ENCODE assay signal across 10 cellular contexts in the genomic region with DNA sequence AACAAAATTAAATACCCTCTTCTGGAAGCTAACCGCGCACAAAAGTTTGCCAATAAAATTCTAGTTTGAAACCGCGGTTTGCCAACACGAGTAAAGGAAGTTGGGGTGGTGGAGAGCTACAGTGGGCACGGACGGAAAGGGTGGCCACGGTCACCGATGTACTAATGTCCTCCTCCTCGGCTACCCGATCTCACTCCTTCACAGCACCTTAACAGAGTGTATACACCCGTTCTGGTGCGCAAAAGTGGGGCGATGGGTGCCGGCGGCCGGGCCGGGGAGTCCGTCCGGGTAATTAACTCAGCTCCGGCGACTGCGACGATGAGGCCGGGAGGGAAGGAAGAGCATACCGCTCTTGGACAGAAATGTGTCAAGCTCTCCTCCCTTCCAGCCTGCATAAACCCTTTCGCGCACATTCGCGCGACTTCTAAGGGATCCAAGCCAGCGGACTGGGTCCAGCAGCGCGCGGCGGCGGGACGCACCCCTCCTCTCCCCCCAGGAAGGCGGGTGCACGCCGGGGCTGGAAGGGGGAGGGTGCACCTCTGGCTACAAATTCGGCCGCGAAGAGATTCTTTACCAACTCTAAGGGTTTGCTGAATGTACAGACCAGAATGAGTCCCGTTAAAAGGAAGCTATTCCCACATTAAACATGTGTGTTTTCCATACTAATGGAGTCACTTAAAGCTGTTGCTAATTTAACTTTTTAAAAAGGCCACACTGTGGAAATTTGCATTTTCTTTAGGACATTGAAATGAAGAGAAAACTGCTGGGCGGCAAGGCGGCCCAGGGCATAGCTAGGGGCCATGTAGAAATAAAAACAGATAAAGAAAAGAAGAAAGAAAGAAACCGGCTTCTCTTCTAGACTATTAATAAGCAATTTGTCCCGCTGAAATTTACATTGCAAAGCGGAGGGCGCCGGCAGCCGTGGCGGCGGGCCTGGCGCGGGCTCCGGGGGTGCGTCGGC. TPM values are rescaled to one million over a fixed set of nuclear protein-coding genes. Genes with fewer than 3 reads are reported as not detected.
DNase-seq lines count a peak whose midpoint lies in the region; ATAC-seq and TF ChIP-seq lines count a peak whose summit lies in the region.
"Had no signal": no experiment of that assay in that cellular context is flagged by ENCODE, and none has a peak within 500 bp of the region (broad histone marks: within the 10 kb centered on the region; RNA-seq: fewer than 3 reads in every experiment).

No MANE protein-coding gene starts in this region.

- H3K4me3 Mint-ChIP-seq in Caco-2 (ENCODE audit: unreplicated experiment) (peak overlapping the region; percentile 52), osteocyte (ENCODE audit: unreplicated experiment) (peak overlapping the region; percentile 57)

- DNase-seq in Caco-2 = no peak
- DNase-seq in coronary artery (ENCODE audit: low spot score) = peak; percentile 70
- DNase-seq in osteocyte (ENCODE audit: extremely low spot score, unreplicated experiment) = no peak
- DNase-seq in activated CD4-positive, CD25-positive, alpha-beta regulatory T cell treated with anti-CD3 and anti-CD28 coated beads, Interleukin-2, amount 50 U/mL, for 72 hours = no peak
- no peak for DNase-seq in left lobe of liver (ENCODE audit: low spot score)
- DNase-seq in COLO829 (ENCODE audit: low spot score) = no peak
- DNase-seq: islet precursor cell had no signal

- H3K4me3 ChIP-seq in Caco-2 (ENCODE audit: low read depth, low read length) (peak overlapping the region; percentile 52), HUES6 (ENCODE audit: low read depth, low read length) (peak overlapping the region; percentile 50), coronary artery (peak overlapping the region; percentile 71)

- H3K27me3 Mint-ChIP-seq in Caco-2 (ENCODE audit: insufficient read depth, unreplicated experiment) (peaks cover 22% of the 10 kb centered on the region), osteocyte (ENCODE audit: unreplicated experiment) (peaks cover 74% of the 10 kb centered on the region)

- TF ChIP-seq CTCF in Caco-2 (IDR thresholded peaks at IDR 0.05; ENCODE audit: insufficient read depth in 1 of 2, low read depth in 1 of 2, low read length in 1 of 2, severe bottlenecking in 1 of 2, unreplicated experiment in 1 of 2) (no peak), coronary artery (IDR thresholded peaks at IDR 0.05) (no peak), osteocyte (IDR thresholded peaks at IDR 0.05) (no peak)

- H3K36me3 Mint-ChIP-seq in Caco-2 (ENCODE audit: insufficient read depth, unreplicated experiment) = no peaks in the 10 kb centered on the region
- H3K36me3 Mint-ChIP-seq in osteocyte (ENCODE audit: unreplicated experiment) = no peaks in the 10 kb centered on the region

- no peak overlapping the region for H3K27ac Mint-ChIP-seq in Caco-2 (ENCODE audit: unreplicated experiment)
- H3K27ac Mint-ChIP-seq in osteocyte (ENCODE audit: unreplicated experiment) = no peak overlapping the region

- H3K9me3 Mint-ChIP-seq in Caco-2 (ENCODE audit: unreplicated experiment) (no peaks in the 10 kb centered on the region), osteocyte (ENCODE audit: unreplicated experiment) (no peaks in the 10 kb centered on the region)

- H3K36me3 ChIP-seq in Caco-2 (ENCODE audit: control insufficient read depth, insufficient read depth, low read length) (no peaks in the 10 kb centered on the region), HUES6 (ENCODE audit: control insufficient read depth, insufficient read depth, low read length) (no peaks in the 10 kb centered on the region)

- POLR2A ChIA-PET in Caco-2 (lab: Charles Lee) = no interaction called here

- 0 out of 2 replicates have a peak, but pooled peaks cover 3% of the 10 kb centered on the region for H3K9me3 ChIP-seq in Caco-2
- no peaks in the 10 kb centered on the region for H3K9me3 ChIP-seq in HUES6 (ENCODE audit: control insufficient read depth, insufficient read depth, low read depth, low read length)

- no peak for ATAC-seq in HG02610 (IDR thresholded peaks at IDR 0.05; ENCODE audit: unreplicated experiment)
- no peak for ATAC-seq in left lobe of liver

- CTCF ChIA-PET in Caco-2 (lab: Charles Lee) = interaction anchor here (0.6 to 1.2 kb wide), 3 partner anchors 82 to 254 kb away, joined by 4 to 14 read pairs (median 11); no protein-coding TSS in a partner anchor

- no peaks in the 10 kb centered on the region for H3K4me1 Mint-ChIP-seq in Caco-2 (ENCODE audit: low read depth, unreplicated experiment)
- H3K4me1 Mint-ChIP-seq in osteocyte (ENCODE audit: unreplicated experiment) = peaks cover 20% of the 10 kb centered on the region

- BruUV-seq in Caco-2 (replicated peaks; lab: Mats Ljungman, UMichigan) = no TSS peak

- H3K9ac ChIP-seq in HUES6 (ENCODE audit: low read length) = peak overlapping the region; percentile 23

- intact Hi-C loops in Caco-2 (cut with micrococcal nuclease; ENCODE audit: unreplicated experiment) = loop anchor here (1.0 to 2.0 kb wide), 2 partner anchors 81 to 940 kb away; no protein-coding TSS in a partner anchor

- no peak overlapping the region for H3K27ac ChIP-seq in HUES6 (ENCODE audit: low read depth, low read length)
- no peak overlapping the region for H3K27ac ChIP-seq in coronary artery

- H3K4me1 ChIP-seq in Caco-2 (peaks cover 11% of the 10 kb centered on the region; the same call in 1 of the 2 replicates), HUES6 (ENCODE audit: control insufficient read depth, insufficient read depth, low read length) (peaks cover 44% of the 10 kb centered on the region)

- H3K27me3 ChIP-seq in Caco-2 (replicated peaks; ENCODE audit: control insufficient read depth, insufficient read depth, low read length) = 0 out of 2 replicates have a peak, but pooled peaks cover 1% of the 10 kb centered on the region
- peaks cover 97% of the 10 kb centered on the region for H3K27me3 ChIP-seq in HUES6 (ENCODE audit: control insufficient read depth, insufficient read depth, low read length)

RNA-seq across cellular contexts. Expression of gene EBF3, which starts 6.6 kb away (rescaled TPM):
- 0.63 and 0.79 TPM in 2 replicates for total RNA-seq in Caco-2 (2022)
- total RNA-seq in osteocyte = 0.59 and 0.63 TPM in 2 replicates
- total RNA-seq in left lobe of liver = not detected
- total RNA-seq: T-helper 2 cell treated with Interferon-gamma antibody and Interleukin-4, amounts not matched to agents 100 ng/mL and 5 ng/mL, for 36 hours had no signal
